In the genomic region with DNA sequence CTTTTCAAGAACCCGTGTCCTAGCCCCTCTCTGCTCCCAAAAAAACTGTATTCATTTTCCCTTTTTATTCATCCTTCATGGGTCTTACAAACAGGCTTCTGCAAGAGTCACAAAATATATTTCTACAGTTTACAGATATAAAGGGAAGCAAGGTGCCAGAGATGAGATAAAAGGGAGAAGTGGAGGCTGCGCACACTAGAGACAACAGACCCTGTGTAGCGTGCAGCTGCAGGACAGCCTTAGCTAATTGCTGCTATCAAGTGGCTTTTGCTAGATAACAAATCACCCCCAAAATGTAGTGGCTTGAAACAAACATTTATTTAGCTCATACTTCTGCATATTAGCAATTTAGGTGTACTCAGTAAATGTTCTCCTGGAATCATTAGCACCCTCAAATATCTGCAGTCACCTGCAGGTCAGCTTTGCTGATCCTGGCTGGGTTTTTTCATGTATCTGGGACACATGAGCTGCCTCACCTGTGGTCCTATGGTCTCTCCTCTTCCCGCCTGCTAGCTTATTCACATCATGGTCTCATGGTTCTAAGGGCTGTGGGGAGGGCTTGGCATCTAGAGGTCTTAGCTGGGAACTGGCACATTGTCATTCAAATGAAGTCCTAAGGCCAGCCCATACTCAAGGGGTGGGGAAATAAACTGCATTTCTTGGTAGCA, we compare ENCODE assay signal across 1 cellular context.
TF ChIP-seq lines count a peak whose summit lies in the region.

No MANE protein-coding gene starts in this region.

TF ChIP-seq in K562, 482 proteins besides CTCF, POLR2A, EP300 and RAD21 (continued from another document):
- TF ChIP-seq RBM14 (IDR thresholded peaks at IDR 0.05; ENCODE audit: borderline replicate concordance, insufficient read depth, low read depth, low read length), result no peak
- peak; percentile 49; the same call in 1 of the 2 replicates for TF ChIP-seq SOX6 (IDR thresholded peaks at IDR 0.05)
- TF ChIP-seq MTA2 (IDR thresholded peaks at IDR 0.05; ENCODE audit: low read depth), result peak; percentile 30; the same call in 1 of the 2 replicates
- TF ChIP-seq AFF4 (CRISPR knock-in tag; IDR thresholded peaks at IDR 0.05), result no peak
- TF ChIP-seq ELF4 (CRISPR knock-in tag; IDR thresholded peaks at IDR 0.05), result no peak
- no peak for TF ChIP-seq ZNF253 (CRISPR knock-in tag; conservative IDR thresholded peaks at IDR 0.05)
- peak in 1 of 2 experiments; percentile 79; a peak in 3 of 4 replicates for TF ChIP-seq TRIM24 (IDR thresholded peaks at IDR 0.05)
- no peak for TF ChIP-seq CEBPG (CRISPR knock-in tag; IDR thresholded peaks at IDR 0.05)
- TF ChIP-seq CEBPG (tag; conservative IDR thresholded peaks at IDR 0.05 in 1 of 2, IDR thresholded peaks at IDR 0.05 in 1 of 2), result no peak
- TF ChIP-seq NRF1 (conservative IDR thresholded peaks at IDR 0.05 in 1 of 2, IDR thresholded peaks at IDR 0.05 in 1 of 2), result peak; percentile 48 to 60; a peak in 3 of 4 replicates
- TF ChIP-seq TRIM28 (IDR thresholded peaks at IDR 0.05), result peak; percentile 98
- 0 out of 2 replicates have a peak, but pooled peaks have one; percentile 14 for TF ChIP-seq TEAD4 (IDR thresholded peaks at IDR 0.05; ENCODE audit: low read length)
- no peak for TF ChIP-seq TEAD4 (CRISPR knock-in tag; IDR thresholded peaks at IDR 0.05; ENCODE audit: borderline replicate concordance)
- TF ChIP-seq, protein P1, sequence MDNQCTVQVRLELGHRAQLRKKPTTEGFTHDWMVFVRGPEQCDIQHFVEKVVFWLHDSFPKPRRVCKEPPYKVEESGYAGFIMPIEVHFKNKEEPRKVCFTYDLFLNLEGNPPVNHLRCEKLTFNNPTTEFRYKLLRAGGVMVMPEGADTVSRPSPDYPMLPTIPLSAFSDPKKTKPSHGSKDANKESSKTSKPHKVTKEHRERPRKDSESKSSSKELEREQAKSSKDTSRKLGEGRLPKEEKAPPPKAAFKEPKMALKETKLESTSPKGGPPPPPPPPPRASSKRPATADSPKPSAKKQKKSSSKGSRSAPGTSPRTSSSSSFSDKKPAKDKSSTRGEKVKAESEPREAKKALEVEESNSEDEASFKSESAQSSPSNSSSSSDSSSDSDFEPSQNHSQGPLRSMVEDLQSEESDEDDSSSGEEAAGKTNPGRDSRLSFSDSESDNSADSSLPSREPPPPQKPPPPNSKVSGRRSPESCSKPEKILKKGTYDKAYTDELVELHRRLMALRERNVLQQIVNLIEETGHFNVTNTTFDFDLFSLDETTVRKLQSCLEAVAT (IDR thresholded peaks at IDR 0.05), result no peak
- no peak for TF ChIP-seq ZNF398 (CRISPR knock-in tag; IDR thresholded peaks at IDR 0.05)
